ENCODE assay signal across 11 cellular contexts in the genomic region with DNA sequence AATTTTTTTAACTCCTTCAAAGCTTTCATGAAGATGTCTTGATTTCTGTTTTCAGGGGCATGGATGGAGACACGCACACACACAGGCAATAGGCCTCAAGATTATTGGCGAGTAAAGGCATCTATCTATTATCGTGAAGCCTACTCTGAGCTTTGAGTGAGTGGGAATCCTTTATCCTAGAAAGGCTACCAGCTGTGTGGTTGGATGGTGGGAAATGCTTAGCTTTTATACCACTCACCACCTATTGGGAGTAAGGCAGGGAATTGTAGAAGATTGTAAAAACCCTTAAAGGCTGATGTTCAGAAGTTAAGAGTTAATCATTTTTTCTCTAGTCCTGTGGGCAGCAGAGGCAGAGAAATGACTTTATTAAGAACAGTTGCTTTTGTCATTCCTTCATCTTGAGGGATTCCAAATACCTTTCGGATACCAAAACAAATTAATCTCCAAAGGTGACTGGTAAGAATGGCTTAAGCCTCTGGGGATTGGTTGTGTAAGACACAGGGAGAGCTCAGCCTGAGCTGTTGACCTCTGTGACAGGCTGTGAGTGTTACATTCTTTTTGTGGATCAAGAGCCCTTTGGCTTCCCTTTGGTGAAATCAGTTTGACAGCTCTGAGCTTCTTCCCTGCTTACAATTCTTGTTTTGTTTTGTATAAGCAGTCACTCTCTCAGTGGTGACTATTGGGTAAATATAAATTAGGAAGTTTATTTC. TPM values are rescaled to one million over a fixed set of nuclear protein-coding genes. Genes with fewer than 3 reads are reported as not detected.
DNase-seq lines count a peak whose midpoint lies in the region; ATAC-seq and TF ChIP-seq lines count a peak whose summit lies in the region.
"Had no signal": no experiment of that assay in that cellular context is flagged by ENCODE, and none has a peak within 500 bp of the region (broad histone marks: within the 10 kb centered on the region; RNA-seq: fewer than 3 reads in every experiment).

No MANE protein-coding gene starts in this region.

- H3K27me3 Mint-ChIP-seq in H9 (ENCODE audit: low read depth): no peaks in the 10 kb centered on the region

- H3K4me3 ChIP-seq in right cardiac atrium (ENCODE audit: low read length) (no peak overlapping the region), gastrocnemius medialis (no peak overlapping the region)
- H3K4me3 ChIP-seq: PC-9 had no signal

- no CpG with 5 or more reads among the region's 4 CpGs for WGBS in H9 (ENCODE audit: extremely low coverage, insufficient read length, low lambda C conversion rate)
- WGBS in right cardiac atrium: 78% methylated on average over 4 of the region's 4 CpGs

- peaks cover 2% of the 10 kb centered on the region for H3K79me1 ChIP-seq in H9 (ENCODE audit: insufficient read depth, low read depth, low read length, poor library complexity, severe bottlenecking)

- ATAC-seq in right cardiac atrium: peak; percentile 81 to 89
- ATAC-seq in gastrocnemius medialis: peak; percentile 68 to 83
- ATAC-seq in GM19324 (IDR thresholded peaks at IDR 0.05; ENCODE audit: low FRiP score, unreplicated experiment): no peak
- ATAC-seq in HG03439 (IDR thresholded peaks at IDR 0.05; ENCODE audit: unreplicated experiment): no peak

- no peak overlapping the region for H2AFZ ChIP-seq in H9 (ENCODE audit: low read length)
- H2AFZ ChIP-seq: PC-9 had no signal

- H3K36me3 ChIP-seq in gastrocnemius medialis: no peaks in the 10 kb centered on the region

- no peak overlapping the region; a peak in 1 of 5 replicates for H3K4me3 Mint-ChIP-seq in H9

- H3K4ac ChIP-seq in H9 (ENCODE audit: low read depth, low read length): no peak overlapping the region

- H3K56ac ChIP-seq in H9 (ENCODE audit: insufficient read length, low read depth, low read length): no peak overlapping the region

- in situ Hi-C loops in gastrocnemius medialis (cut with MboI; ENCODE audit: low sequenced_read_pairs in 4 of 4): no loop called here

- H4K20me1 ChIP-seq in H9 (ENCODE audit: control insufficient read depth, insufficient read depth, insufficient read length): no peaks in the 10 kb centered on the region

- H3K18ac ChIP-seq in H9 (ENCODE audit: insufficient read length, low read depth, low read length): no peak overlapping the region

- H2BK15ac ChIP-seq in H9 (ENCODE audit: low read depth, low read length): no peak overlapping the region

- no peak overlapping the region for H4K8ac ChIP-seq in H9 (replicated peaks; ENCODE audit: insufficient read length, low read depth, low read length)

- no peaks in the 10 kb centered on the region for H3K27me3 ChIP-seq in H9 (ENCODE audit: insufficient read depth, low read length)
- H3K27me3 ChIP-seq in right cardiac atrium (ENCODE audit: control insufficient read depth, insufficient read depth): no peaks in the 10 kb centered on the region
- H3K27me3 ChIP-seq in gastrocnemius medialis: no peaks in the 10 kb centered on the region

- H2AK5ac ChIP-seq in H9 (ENCODE audit: insufficient read length, low read length): no peak overlapping the region

- no peak overlapping the region for H2BK5ac ChIP-seq in H9 (ENCODE audit: insufficient read length, low read length)

- peaks cover 41 to 49% of the 10 kb centered on the region in 2 experiments for H3K4me1 Mint-ChIP-seq in H9

- H3K4me1 ChIP-seq in H9 (ENCODE audit: insufficient read depth, low read length) (peaks cover 4% of the 10 kb centered on the region; the same call in 1 of the 2 replicates), right cardiac atrium (ENCODE audit: control insufficient read depth, insufficient read depth, low read length) (peaks cover 7% of the 10 kb centered on the region), gastrocnemius medialis (peaks cover 52 to 63% of the 10 kb centered on the region in 2 donors)

- no peak overlapping the region for H3K9ac ChIP-seq in H9 (ENCODE audit: extremely low read depth, insufficient read length, low read length)

- no peak overlapping the region for H4K91ac ChIP-seq in H9 (ENCODE audit: insufficient read length, low read depth, low read length)

- H2BK120ac ChIP-seq in H9 (ENCODE audit: low read depth, low read length, poor library complexity, severe bottlenecking): no peak overlapping the region

- intact Hi-C loops in right cardiac atrium (cut with DNase I) (no loop called here), gastrocnemius medialis (cut with DNase I; ENCODE audit: low total_unique reads) (loop anchor here (2.0 to 5.0 kb wide), 2 partner anchors 35 to 55 kb away; no protein-coding TSS in a partner anchor)

- peak overlapping the region in 2 of 3 experiments; percentile 33 to 82; a peak in 4 of 7 replicates for H3K27ac Mint-ChIP-seq in H9

- no peak for DNase-seq in H9
- no peak for DNase-seq in right cardiac atrium
- DNase-seq in gastrocnemius medialis: peak in 1 of 2 donors; percentile 19
- DNase-seq in activated naive CD4-positive, alpha-beta T cell treated with anti-CD3 and anti-CD28 coated beads, Interleukin-2, amount 50 U/mL, for 16 hours: no peak
- no peak for DNase-seq in 8988T
- DNase-seq: cortex of kidney, GOT3, PC-9 had no signal

- no peak overlapping the region for H3T11ph ChIP-seq in H9 (ENCODE audit: low read length)

- H3K23me2 ChIP-seq in H9 (ENCODE audit: insufficient read length, low read depth, low read length, poor library complexity, severe bottlenecking): no peaks in the 10 kb centered on the region

- H3K36me3 Mint-ChIP-seq in H9 (ENCODE audit: insufficient read depth in 1 of 3, low read depth in 3 of 3): peaks cover 2 to 9% (median 3%) of the 10 kb centered on the region in 3 experiments; a peak in 5 of 7 replicates

- no peak overlapping the region for H4K5ac ChIP-seq in H9 (ENCODE audit: insufficient read length, low read depth, low read length)

- no peaks in the 10 kb centered on the region for H3K79me2 ChIP-seq in H9 (ENCODE audit: insufficient read depth, low read length)

- H3K9me3 ChIP-seq in H9 (ENCODE audit: control insufficient read depth, low read depth, low read length) (no peaks in the 10 kb centered on the region), right cardiac atrium (ENCODE audit: control insufficient read depth, low read length) (no peaks in the 10 kb centered on the region), gastrocnemius medialis (no peaks in the 10 kb centered on the region)

- no peak for TF ChIP-seq POLR2A in gastrocnemius medialis (IDR thresholded peaks at IDR 0.05)

- H3K9me3 Mint-ChIP-seq in H9: no peaks in the 10 kb centered on the region

- H3K23ac ChIP-seq in H9 (ENCODE audit: insufficient read length, low read depth, low read length): no peak overlapping the region

- H3K14ac ChIP-seq in H9 (ENCODE audit: insufficient read depth, low read length): no peak overlapping the region

- H2BK12ac ChIP-seq in H9 (ENCODE audit: insufficient read length, low read depth, low read length): no peak overlapping the region

- no peak overlapping the region for H2BK20ac ChIP-seq in H9 (ENCODE audit: low read depth, low read length, poor library complexity, severe bottlenecking)

- TF ChIP-seq CTCF in H9 (conservative IDR thresholded peaks at IDR 0.05): no peak
- TF ChIP-seq CTCF in gastrocnemius medialis (IDR thresholded peaks at IDR 0.05 in 4 of 5, conservative IDR thresholded peaks at IDR 0.05 in 1 of 5): no peak

- no peak overlapping the region for H3K27ac ChIP-seq in H9 (ENCODE audit: insufficient read length, low read depth, low read length)
- peak overlapping the region; percentile 47 for H3K27ac ChIP-seq in angular gyrus (ENCODE audit: low read depth, low read length)
- H3K27ac ChIP-seq in right cardiac atrium (ENCODE audit: low read length): peak overlapping the region; percentile 82
- peak overlapping the region; percentile 60 to 80 (median 67) for H3K27ac ChIP-seq in gastrocnemius medialis
- H3K27ac ChIP-seq: PC-9 had no signal

- no peak overlapping the region for H3K4me2 ChIP-seq in H9 (ENCODE audit: insufficient read depth, insufficient read length, low read length)
- H3K4me2 ChIP-seq: PC-9 had no signal

RNA-seq across cellular contexts. Expression of gene CTNNBL1, which starts 33.6 kb away (rescaled TPM):
- total RNA-seq in H9 (2021) (67.2 and 70.7 TPM in 2 replicates), right cardiac atrium (10 to 100 TPM; 52.9 to 65.7 (median 59.5) TPM), gastrocnemius medialis (10 to 100 TPM; 23.1 to 35.4 (median 30.3) TPM)
- 43.8 TPM for polyA plus RNA-seq in right cardiac atrium

Comparison
In these comparisons a context has a peak if more than half of its experiments do, and no peak if none do; other contexts are left out.
1. ATAC-seq: peak in right cardiac atrium (2 of 2) and gastrocnemius medialis (2 of 2); none in GM19324 (single experiment) and HG03439 (single experiment).